Comparison of ENCODE assay signal across 9 cellular contexts in the genomic region with DNA sequence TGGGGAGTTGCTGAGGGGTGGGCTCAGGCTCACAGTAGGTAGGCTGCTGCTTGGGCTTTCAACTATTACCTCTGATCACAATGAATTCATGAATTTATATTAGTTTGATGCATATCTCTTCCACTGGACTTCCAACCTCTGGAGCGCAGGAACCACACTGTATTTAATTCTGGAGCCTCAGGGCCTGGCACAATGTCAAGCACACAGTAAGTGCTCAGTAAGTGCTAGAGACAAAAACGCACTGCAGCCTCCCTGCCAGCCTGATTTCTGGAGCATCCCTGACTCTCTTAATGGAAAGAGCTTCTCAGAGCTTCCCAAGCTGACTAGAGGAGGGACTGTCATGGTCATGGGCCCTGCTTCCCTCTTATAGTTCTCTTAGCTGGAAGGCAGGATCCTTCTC. TPM values are rescaled to one million over a fixed set of nuclear protein-coding genes. Genes with fewer than 3 reads are reported as not detected.
A peak's percentile ranks its signal among the peaks of the same experiment; 100 is the strongest.
DNase-seq lines count a peak whose midpoint lies in the region; ATAC-seq and TF ChIP-seq lines count a peak whose summit lies in the region.
"Had no signal": no experiment of that assay in that cellular context is flagged by ENCODE, and none has a peak within 500 bp of the region (broad histone marks: within the 10 kb centered on the region; RNA-seq: fewer than 3 reads in every experiment).

No MANE protein-coding gene starts in this region.

- DNase-seq in SK-N-SH, result no peak
- DNase-seq in Panc1 (ENCODE audit: low read depth, low spot score), result no peak
- no peak for DNase-seq in endodermal cell
- DNase-seq in smooth muscle cell (lab: John Stamatoyannopoulos, UW; ENCODE audit: unreplicated experiment), result no peak
- no peak for DNase-seq in A673 (ENCODE audit: low spot score)
- DNase-seq in coronary artery (ENCODE audit: low spot score), result no peak

- H3K9ac ChIP-seq in SK-N-SH (no peak overlapping the region), endodermal cell (ENCODE audit: extremely low read depth, low read length, poor library complexity, severe bottlenecking) (no peak overlapping the region), smooth muscle cell (ENCODE audit: low read depth) (no peak overlapping the region)

- H3K27me3 ChIP-seq in SK-N-SH (ENCODE audit: insufficient read depth) (no peaks in the 10 kb centered on the region), Panc1 (ENCODE audit: control insufficient read depth, insufficient read depth, low read length) (no peaks in the 10 kb centered on the region), endodermal cell (ENCODE audit: control insufficient read depth, insufficient read depth, low read length, poor library complexity, severe bottlenecking) (no peaks in the 10 kb centered on the region), smooth muscle cell (ENCODE audit: low read depth) (no peaks in the 10 kb centered on the region), A673 (replicated peaks; ENCODE audit: insufficient read depth, low read depth, low read length, poor library complexity) (no peaks in the 10 kb centered on the region)

- H3K27ac ChIP-seq in SK-N-SH (ENCODE audit: low read depth in 2 of 2, low read length in 1 of 2), result peak overlapping the region in 1 of 2 experiments; percentile 10; a peak in 2 of 4 replicates
- H3K27ac ChIP-seq in Panc1 (ENCODE audit: low read length), result peak overlapping the region; percentile 53
- no peak overlapping the region for H3K27ac ChIP-seq in endodermal cell (ENCODE audit: low read depth, low read length)
- peak overlapping the region; percentile 38 for H3K27ac ChIP-seq in smooth muscle cell (ENCODE audit: low read depth)
- no peak overlapping the region for H3K27ac ChIP-seq in A673 (ENCODE audit: low read depth, low read length, poor library complexity, severe bottlenecking)
- H3K27ac ChIP-seq in coronary artery, result peak overlapping the region in 1 of 2 donors; percentile 60
- H3K27ac ChIP-seq: 22Rv1 had no signal

- H3K9me3 ChIP-seq in SK-N-SH (no peaks in the 10 kb centered on the region), Panc1 (ENCODE audit: control insufficient read depth, insufficient read depth, low read depth, low read length) (no peaks in the 10 kb centered on the region), endodermal cell (ENCODE audit: control insufficient read depth, low read length) (no peaks in the 10 kb centered on the region), smooth muscle cell (replicated peaks; ENCODE audit: low read depth) (no peaks in the 10 kb centered on the region), A673 (ENCODE audit: low read depth, low read length, poor library complexity, severe bottlenecking) (no peaks in the 10 kb centered on the region)

- intact Hi-C loops in Panc1 (cut with micrococcal nuclease; ENCODE audit: unreplicated experiment) (no loop called here), A673 (cut with micrococcal nuclease; ENCODE audit: unreplicated experiment) (no loop called here)

- H3K4me3 Mint-ChIP-seq in endodermal cell, result no peak overlapping the region

- ATAC-seq in SK-N-SH treated with all-trans-retinoic acid at 6 μM for 48 hours (no peak), Panc1 (no peak), HG02623 (IDR thresholded peaks at IDR 0.05; ENCODE audit: unreplicated experiment) (no peak)

- H3K9me2 ChIP-seq in SK-N-SH, result no peaks in the 10 kb centered on the region

- in situ Hi-C loops in Panc1 (cut with HindIII; ENCODE audit: low pct_unique_long_range_greater_than_20kb, low sequenced_read_pairs), result no loop called here

- POLR2A ChIA-PET in SK-N-SH (lab: Yijun Ruan, JAX), result no interaction called here
- POLR2A ChIA-PET in Panc1 (lab: Charles Lee), result no interaction called here
- POLR2A ChIA-PET in A673 (lab: Charles Lee; ENCODE audit: low non-redundant PET), result no interaction called here

- H4K20me1 ChIP-seq in SK-N-SH (ENCODE audit: insufficient read depth) (no peaks in the 10 kb centered on the region), smooth muscle cell (ENCODE audit: low read depth) (no peaks in the 10 kb centered on the region)

- H3K27ac Mint-ChIP-seq in endodermal cell, result peak overlapping the region; percentile 56

- 66% methylated on average over 2 of the region's 2 CpGs for WGBS in SK-N-SH (ENCODE audit: low lambda C conversion rate)
- WGBS in endodermal cell (ENCODE audit: insufficient coverage in 1 of 2, insufficient read length in 1 of 2), 2 experiments, result 88% methylated on average over 2 of the region's 2 CpGs
- WGBS in smooth muscle cell (ENCODE audit: low lambda C conversion rate), result 75% methylated on average over 2 of the region's 2 CpGs

- no peaks in the 10 kb centered on the region for H3K27me3 Mint-ChIP-seq in endodermal cell (ENCODE audit: insufficient read depth)

- H3F3A ChIP-seq in SK-N-SH (replicated peaks; ENCODE audit: insufficient read depth) (peaks cover 17% of the 10 kb centered on the region), smooth muscle cell (ENCODE audit: low read depth) (peaks cover 24% of the 10 kb centered on the region)

- H2AFZ ChIP-seq in SK-N-SH (ENCODE audit: low read depth) (peak overlapping the region; percentile 12), smooth muscle cell (ENCODE audit: low read depth) (no peak overlapping the region)

- H3K4me1 ChIP-seq in SK-N-SH (ENCODE audit: control insufficient read depth in 1 of 2, insufficient read depth in 2 of 2, low read depth in 1 of 2, low read length in 1 of 2), result peaks cover 8 to 33% of the 10 kb centered on the region in 2 experiments; a peak in 3 of 4 replicates
- peaks cover 27% of the 10 kb centered on the region for H3K4me1 ChIP-seq in Panc1 (ENCODE audit: control insufficient read depth, insufficient read depth, low read length)
- peaks cover 25% of the 10 kb centered on the region for H3K4me1 ChIP-seq in endodermal cell (ENCODE audit: control insufficient read depth, insufficient read depth, low read length)
- H3K4me1 ChIP-seq in smooth muscle cell (ENCODE audit: low read depth), result peaks cover 35% of the 10 kb centered on the region
- peaks cover 3% of the 10 kb centered on the region for H3K4me1 ChIP-seq in A673 (ENCODE audit: insufficient read depth, low read length, poor library complexity, severe bottlenecking)

- TF ChIP-seq EP300 in SK-N-SH (IDR thresholded peaks at IDR 0.05; ENCODE audit: borderline replicate concordance in 1 of 2, low read depth in 1 of 2, low read length in 1 of 2), result no peak

- H3K9me3 Mint-ChIP-seq in endodermal cell, result no peaks in the 10 kb centered on the region

- H3K36me3 Mint-ChIP-seq in endodermal cell (ENCODE audit: low read depth), result no peaks in the 10 kb centered on the region

- TF ChIP-seq CTCF in SK-N-SH (IDR thresholded peaks at IDR 0.05) (no peak), Panc1 (IDR thresholded peaks at IDR 0.05) (no peak), endodermal cell (conservative IDR thresholded peaks at IDR 0.05) (no peak), smooth muscle cell (IDR thresholded peaks at IDR 0.05; ENCODE audit: borderline replicate concordance, insufficient read depth, poor library complexity, severe bottlenecking) (no peak), A673 (conservative IDR thresholded peaks at IDR 0.05; ENCODE audit: low read depth, low read length) (no peak), coronary artery (IDR thresholded peaks at IDR 0.05) (no peak)

- BruUV-seq in Panc1 (replicated peaks; lab: Mats Ljungman, UMichigan) (no TSS peak), A673 (replicated peaks; lab: Mats Ljungman, UMichigan) (no TSS peak)

- no peak for TF ChIP-seq RAD21 in SK-N-SH (IDR thresholded peaks at IDR 0.05; ENCODE audit: low read length)

- CTCF ChIA-PET in SK-N-SH (lab: Yijun Ruan, JAX) (interaction anchor here (0.8 to 38.3 kb wide), 5 partner anchors 11 to 66 kb away, joined by 3 to 1368 read pairs (median 6); a partner anchor contains a TSS), Panc1 (lab: Charles Lee) (interaction anchor here (0.5 to 1.5 kb wide), 4 partner anchors 14 to 1139 kb away, joined by 4 to 6 read pairs (median 4); no protein-coding TSS in a partner anchor), A673 (lab: Charles Lee) (interaction anchor here (1.1 kb wide), 1 partner anchor 32 kb away, joined by 5 read pairs; no protein-coding TSS in a partner anchor)

- H3K4me2 ChIP-seq in SK-N-SH (no peak overlapping the region), smooth muscle cell (peak overlapping the region; percentile 32)

- H3K79me2 ChIP-seq in SK-N-SH (ENCODE audit: insufficient read depth) (no peaks in the 10 kb centered on the region), smooth muscle cell (ENCODE audit: low read depth) (no peaks in the 10 kb centered on the region)

- H3K36me3 ChIP-seq in SK-N-SH (replicated peaks in 1 of 2; ENCODE audit: control insufficient read depth in 1 of 2, insufficient read depth in 2 of 2, low read length in 1 of 2) (no peaks in the 10 kb centered on the region), Panc1 (ENCODE audit: control insufficient read depth, insufficient read depth, low read length) (no peaks in the 10 kb centered on the region), endodermal cell (ENCODE audit: control insufficient read depth, insufficient read depth, low read length) (no peaks in the 10 kb centered on the region), smooth muscle cell (ENCODE audit: low read depth) (no peaks in the 10 kb centered on the region), A673 (ENCODE audit: insufficient read depth, low read length, poor library complexity, severe bottlenecking) (no peaks in the 10 kb centered on the region)

- peaks cover 46% of the 10 kb centered on the region for H3K4me1 Mint-ChIP-seq in endodermal cell

- H3K4me3 ChIP-seq in SK-N-SH (ENCODE audit: low read depth in 2 of 2, low read length in 1 of 2) (no peak overlapping the region), Panc1 (ENCODE audit: low read depth in 2 of 2, low read length in 2 of 2) (no peak overlapping the region), endodermal cell (ENCODE audit: low read length) (no peak overlapping the region), smooth muscle cell (no peak overlapping the region), A673 (ENCODE audit: low read depth, low read length, poor library complexity, severe bottlenecking) (no peak overlapping the region), coronary artery (no peak overlapping the region)

RNA-seq across cellular contexts. Expression of a gene that starts 33.8 kb away (rescaled TPM):
- 6.8 and 11.1 TPM in 2 replicates for polyA plus RNA-seq in SK-N-SH (2012; rRNA removed)
- polyA plus RNA-seq in SK-N-SH (2012; cell fraction: cytosol; rRNA removed), result 4.4 and 6.4 TPM in 2 replicates
- polyA plus RNA-seq in SK-N-SH (2012; cell fraction: nucleus; rRNA removed), result 13.2 and 14.3 TPM in 2 replicates
- total RNA-seq in Panc1 (2021; ENCODE audit: unreplicated experiment), result 17.4 TPM
- polyA plus RNA-seq in Panc1 (2012; ENCODE audit: insufficient read length), result 8.8 TPM
- total RNA-seq in endodermal cell, result 10 to 100 TPM; 13.4 to 19.1 TPM
- 21.8 TPM for polyA plus RNA-seq in endodermal cell (2013, experiment 1 of 2)
- polyA plus RNA-seq in endodermal cell (2013, experiment 2 of 2), result 21.0 TPM
- 6.6 and 11.3 TPM in 2 replicates for total RNA-seq in smooth muscle cell
- 15.8 and 16.8 TPM in 2 replicates for polyA plus RNA-seq in smooth muscle cell
- 0.45 and 0.83 TPM in 2 replicates for total RNA-seq in A673 (2021)

RNA-seq across cellular contexts. Expression of a gene that starts 60.0 kb away (rescaled TPM):
- polyA plus RNA-seq in SK-N-SH (2012; rRNA removed) (5.3 and 6.0 TPM in 2 replicates), smooth muscle cell (2.4 and 5.6 TPM in 2 replicates)
- polyA plus RNA-seq in SK-N-SH (2012; cell fraction: cytosol; rRNA removed), result 3.0 and 4.9 TPM in 2 replicates
- 5.9 and 6.8 TPM in 2 replicates for polyA plus RNA-seq in SK-N-SH (2012; cell fraction: nucleus; rRNA removed)
- total RNA-seq in Panc1 (2021; ENCODE audit: unreplicated experiment) (3.1 TPM), endodermal cell (1 to 10 TPM; 5.2 to 5.8 TPM), smooth muscle cell (2.1 and 3.3 TPM in 2 replicates), A673 (2021) (2.2 and 3.0 TPM in 2 replicates)
- polyA plus RNA-seq in Panc1 (2012; ENCODE audit: insufficient read length), result 4.6 TPM
- 9.8 TPM for polyA plus RNA-seq in endodermal cell (2013, experiment 1 of 2)
- polyA plus RNA-seq in endodermal cell (2013, experiment 2 of 2), result 7.5 TPM

Comparison
In these comparisons a context has a peak if more than half of its experiments do, and no peak if none do; other contexts are left out.
1. H3K27ac ChIP-seq: peak in Panc1 (single experiment) and smooth muscle cell (single experiment); none in endodermal cell (single experiment) and A673 (single experiment).